19 cellular contexts compared by ENCODE assay signal in genomic region chr14:96122496-96122895, GRCh38.
A peak's percentile ranks its signal among the peaks of the same experiment; 100 is the strongest.
DNase-seq lines count a peak whose midpoint lies in the region; ATAC-seq and TF ChIP-seq lines count a peak whose summit lies in the region.
"Had no signal": no experiment of that assay in that cellular context is flagged by ENCODE, and none has a peak within 500 bp of the region (broad histone marks: within the 10 kb centered on the region; RNA-seq: fewer than 3 reads in every experiment).

No MANE protein-coding gene starts in this region.

- in situ Hi-C loops in IMR-90 (cut with MboI; ENCODE audit: low sequenced_read_pairs), result no loop called here

- H2BK5ac ChIP-seq in IMR-90 (ENCODE audit: low read depth, low read length, poor library complexity, severe bottlenecking), result peak overlapping the region; percentile 99

- H3K79me1 ChIP-seq in IMR-90 (ENCODE audit: low read depth in 1 of 2, low read length in 2 of 2), result peaks cover 0 to 4% of the 10 kb centered on the region in 2 experiments; a peak in 3 of 4 replicates

- peak overlapping the region; percentile 99 for H3K18ac ChIP-seq in IMR-90 (ENCODE audit: low read depth, low read length)

- peak overlapping the region; percentile 93 for H3K14ac ChIP-seq in IMR-90 (replicated peaks; ENCODE audit: low read depth, low read length)

- peak overlapping the region; percentile 46 for H3K9ac ChIP-seq in IMR-90 (ENCODE audit: low read depth, low read length)

- H2BK120ac ChIP-seq in IMR-90 (ENCODE audit: low read depth, low read length), result peak overlapping the region; percentile 99

- no peak for TF ChIP-seq POLR2A in IMR-90 (IDR thresholded peaks at IDR 0.05; ENCODE audit: low read depth, low read length)

- peak overlapping the region; percentile 98 for H2BK20ac ChIP-seq in IMR-90 (ENCODE audit: low read depth, low read length)

- peak overlapping the region; percentile 39; the same call in 2 of the 3 replicates for H2BK15ac ChIP-seq in IMR-90 (ENCODE audit: low read depth, low read length)

- H3K4me3 ChIP-seq in IMR-90 (ENCODE audit: insufficient read depth, low read depth, low read length), result no peak overlapping the region
- H3K4me3 ChIP-seq in cardiac fibroblast (replicated peaks in 1 of 2; ENCODE audit: low read depth in 2 of 2, low read length in 2 of 2), result no peak overlapping the region
- H3K4me3 ChIP-seq in mucosa of descending colon, result no peak overlapping the region
- H3K4me3 ChIP-seq: coronary artery, K562, right lobe of liver had no signal

- H2AK5ac ChIP-seq in IMR-90 (ENCODE audit: low read depth, low read length), result peak overlapping the region; percentile 84; the same call in 1 of the 2 replicates

- no peak overlapping the region for H2AK9ac ChIP-seq in IMR-90 (replicated peaks; ENCODE audit: low read depth, low read length, poor library complexity)

- dilution Hi-C loops in IMR-90 (cut with HindIII; ENCODE audit: low sequenced_read_pairs, unreplicated experiment), result no loop called here

- peak overlapping the region; percentile 97; the same call in 1 of the 2 replicates for H3K23ac ChIP-seq in IMR-90 (ENCODE audit: low read depth, low read length)

- POLR2A ChIA-PET in IMR-90 (lab: Charles Lee; ENCODE audit: unreplicated experiment), result interaction anchor here (1.7 kb wide), 1 partner anchor 18 kb away, joined by 7 read pairs; no protein-coding TSS in a partner anchor

- peak; percentile 48 for DNase-seq in AG08396 (ENCODE audit: low spot score)
- DNase-seq in IMR-90, result peak; percentile 90
- DNase-seq in cardiac fibroblast (ENCODE audit: low read depth in 2 of 2), result peak; percentile 38 to 60
- peak in 1 of 3 donors; percentile 25 for DNase-seq in mucosa of descending colon
- no peak for DNase-seq in cerebellar cortex (ENCODE audit: low spot score)
- no peak for DNase-seq in NCI-H82 (lab: John Stamatoyannopoulos, UW)
- DNase-seq in GM19240 (ENCODE audit: insufficient read length, low spot score), result no peak
- DNase-seq in putamen (ENCODE audit: low spot score), result no peak
- DNase-seq: activated CD4-positive, alpha-beta T cell treated with anti-CD3 and anti-CD28 coated beads for 1 hour; activated T-cell treated with anti-CD3 and anti-CD28 coated beads, Interleukin-2, amount 50 U/mL, for 24 hours; Calu3; H9; NCI-H1417 treated with DMSO at 0.1 percent for 48 hours; NCI-H2227 treated with DMSO at 0.1 percent for 48 hours; right lobe of liver; T-cell had no signal

- peak overlapping the region; percentile 62; the same call in 1 of the 2 replicates for H3K4me2 ChIP-seq in IMR-90 (ENCODE audit: low read depth, low read length)

- ATAC-seq in IMR-90 (ENCODE audit: low read depth) (peak; percentile 82), mucosa of descending colon (peak; percentile 26)
- ATAC-seq: esophagus mucosa, K562, right lobe of liver, T-cell had no signal

- H3K9me1 ChIP-seq in IMR-90 (ENCODE audit: insufficient read depth, low read length), result peaks cover 14% of the 10 kb centered on the region

- intact Hi-C loops in IMR-90 (cut with micrococcal nuclease), result loop anchor here (1.0 to 5.0 kb wide), 4 partner anchors 18 to 145 kb away; no protein-coding TSS in a partner anchor
- intact Hi-C loops in mucosa of descending colon (cut with DNase I, micrococcal nuclease), result no loop called here

- H4K8ac ChIP-seq in IMR-90 (ENCODE audit: low read depth in 2 of 2, low read length in 2 of 2), result peak overlapping the region; percentile 65 to 94; a peak in 3 of 4 replicates

- 0 out of 2 replicates have a peak, but pooled peaks have one; percentile 9 for TF ChIP-seq RAD21 in IMR-90 (IDR thresholded peaks at IDR 0.05; ENCODE audit: low read length)

- H3K27me3 ChIP-seq in IMR-90 (ENCODE audit: control insufficient read depth, insufficient read depth, low read length), result no peaks in the 10 kb centered on the region
- H3K27me3 ChIP-seq: right lobe of liver had no signal

- no TSS peak for BruUV-seq in IMR-90 (replicated peaks; lab: Mats Ljungman, UMichigan)

- H3K36me3 ChIP-seq in IMR-90 (ENCODE audit: control insufficient read depth, insufficient read depth, low read length) (no peaks in the 10 kb centered on the region), mucosa of descending colon (ENCODE audit: low read depth) (no peaks in the 10 kb centered on the region)
- H3K36me3 ChIP-seq: right lobe of liver had no signal

- peaks cover 29% of the 10 kb centered on the region for H3K4me1 ChIP-seq in IMR-90 (ENCODE audit: control insufficient read depth, insufficient read depth, low read length)
- peaks cover 3% of the 10 kb centered on the region for H3K4me1 ChIP-seq in mucosa of descending colon (ENCODE audit: low read depth)
- H3K4me1 ChIP-seq: right lobe of liver had no signal

- peak overlapping the region; percentile 95 for H3K27ac ChIP-seq in IMR-90 (ENCODE audit: insufficient read depth, low read length)
- H3K27ac ChIP-seq: coronary artery, right lobe of liver had no signal

- peak overlapping the region; percentile 97 for H3K4ac ChIP-seq in IMR-90 (ENCODE audit: low read depth, low read length)

- no peak for TF ChIP-seq CTCF in IMR-90 (conservative IDR thresholded peaks at IDR 0.05; ENCODE audit: low read depth, low read length)
- no peak for TF ChIP-seq CTCF in cardiac fibroblast (IDR thresholded peaks at IDR 0.05; ENCODE audit: low read depth, low read length)
- no peak for TF ChIP-seq CTCF in mucosa of descending colon (IDR thresholded peaks at IDR 0.05)

- WGBS in IMR-90 (ENCODE audit: extremely low coverage in 2 of 2, insufficient read length in 1 of 2), 2 experiments, result no CpG with 5 or more reads among the region's 6 CpGs

- peak overlapping the region; percentile 96 for H4K5ac ChIP-seq in IMR-90 (ENCODE audit: low read depth, low read length)

- no peaks in the 10 kb centered on the region for H4K20me1 ChIP-seq in IMR-90 (ENCODE audit: insufficient read depth, low read length)

- no peak overlapping the region for H2AFZ ChIP-seq in IMR-90 (replicated peaks; ENCODE audit: low read length, poor library complexity)

- peak overlapping the region; percentile 98 for H3K56ac ChIP-seq in IMR-90 (ENCODE audit: extremely low read depth, insufficient read depth, low read length)

- H3K9me3 ChIP-seq in IMR-90 (ENCODE audit: control insufficient read depth, insufficient read depth, low read length), result no peaks in the 10 kb centered on the region
- H3K9me3 ChIP-seq in mucosa of descending colon, result no peaks in the 10 kb centered on the region
- H3K9me3 ChIP-seq: right lobe of liver had no signal

- H4K91ac ChIP-seq in IMR-90 (ENCODE audit: insufficient read depth, low read depth, low read length), result peak overlapping the region; percentile 98

- CTCF ChIA-PET in IMR-90 (lab: Yijun Ruan, JAX), result no interaction called here

TF ChIP-seq in IMR-90, 13 proteins besides CTCF, POLR2A, EP300 and RAD21:
- TF ChIP-seq CHD1 (IDR thresholded peaks at IDR 0.05; ENCODE audit: low read depth, low read length) (no peak), ELK1 (IDR thresholded peaks at IDR 0.05; ENCODE audit: borderline replicate concordance, low read depth, low read length) (no peak), CEBPB (IDR thresholded peaks at IDR 0.05; ENCODE audit: low read depth, low read length) (peak; percentile 93), MAZ (IDR thresholded peaks at IDR 0.05; ENCODE audit: borderline replicate concordance, low read depth, low read length) (peak; percentile 60; the same call in 1 of the 2 replicates), RCOR1 (IDR thresholded peaks at IDR 0.05; ENCODE audit: insufficient replicate concordance, low read length) (peak; percentile 75), NFE2L2 (IDR thresholded peaks at IDR 0.05; ENCODE audit: low read depth, low read length) (peak; percentile 43; the same call in 1 of the 2 replicates), RFX5 (IDR thresholded peaks at IDR 0.05; ENCODE audit: low read depth, low read length) (no peak), FOS (IDR thresholded peaks at IDR 0.05; ENCODE audit: low read depth, low read length) (peak; percentile 39; the same call in 1 of the 2 replicates), MXI1 (IDR thresholded peaks at IDR 0.05; ENCODE audit: borderline replicate concordance, low read depth, low read length) (no peak), BHLHE40 (IDR thresholded peaks at IDR 0.05; ENCODE audit: low read depth, low read length) (peak; percentile 59), USF2 (IDR thresholded peaks at IDR 0.05; ENCODE audit: low read depth, low read length) (no peak), MAFK (IDR thresholded peaks at IDR 0.05; ENCODE audit: low read depth, low read length) (peak; percentile 16; the same call in 1 of the 2 replicates), SMC3 (IDR thresholded peaks at IDR 0.05; ENCODE audit: low read depth, low read length) (peak; percentile 15; the same call in 1 of the 2 replicates)
TF ChIP-seq in IMR-90: peak in this region for 8.

Comparison
In these comparisons a context has a peak if more than half of its experiments do, and no peak if none do; other contexts are left out.
1. DNase-seq: peak in AG08396 (single experiment), IMR-90 (single experiment) and cardiac fibroblast (2 of 2); none in cerebellar cortex (single experiment), NCI-H82 (single experiment), GM19240 (single experiment) and putamen (single experiment).